In genomic region chr12:27534060-27534764, GRCh38 we compare ENCODE assay signal across 9 cellular contexts. TPM values are rescaled to one million over a fixed set of nuclear protein-coding genes. Genes with fewer than 3 reads are reported as not detected.
DNase-seq lines count a peak whose midpoint lies in the region; ATAC-seq and TF ChIP-seq lines count a peak whose summit lies in the region.
"Had no signal": no experiment of that assay in that cellular context is flagged by ENCODE, and none has a peak within 500 bp of the region (broad histone marks: within the 10 kb centered on the region; RNA-seq: fewer than 3 reads in every experiment).

No MANE protein-coding gene starts in this region.

- TF ChIP-seq EP300 in stomach (IDR thresholded peaks at IDR 0.05) = no peak

- no TSS peak for BruUV-seq in Caco-2 (replicated peaks; lab: Mats Ljungman, UMichigan)

- TF ChIP-seq POLR2A in stomach (IDR thresholded peaks at IDR 0.05) = no peak

- H4K20me1 ChIP-seq in BLaER1 treated with 17β-estradiol and CSF1 and Interleukin-3, amounts not matched to agents 10 nM and 100 nM = no peaks in the 10 kb centered on the region

- H3K4me1 Mint-ChIP-seq in Caco-2 (ENCODE audit: low read depth, unreplicated experiment) = peaks cover 11% of the 10 kb centered on the region

- peaks cover 0 to 17% (median 8%) of the 10 kb centered on the region in 11 experiments; a peak in 9 of 22 replicates for H3K36me3 ChIP-seq in BLaER1 treated with 17β-estradiol and CSF1 and Interleukin-3, amounts not matched to agents 10 nM and 100 nM
- H3K36me3 ChIP-seq in Caco-2 (ENCODE audit: control insufficient read depth, insufficient read depth, low read length) = no peaks in the 10 kb centered on the region; the same call in 1 of the 2 replicates
- H3K36me3 ChIP-seq in stomach = peaks cover 0 to 10% (median 8%) of the 10 kb centered on the region in 4 donors

- peaks cover 13% of the 10 kb centered on the region for H3K36me3 Mint-ChIP-seq in Caco-2 (ENCODE audit: insufficient read depth, unreplicated experiment)

- no peaks in the 10 kb centered on the region for H3K9me3 Mint-ChIP-seq in Caco-2 (ENCODE audit: unreplicated experiment)

- ATAC-seq in GM19043 (IDR thresholded peaks at IDR 0.05; ENCODE audit: low read depth, unreplicated experiment) = peak; percentile 52
- ATAC-seq in HG03432 (IDR thresholded peaks at IDR 0.05; ENCODE audit: unreplicated experiment) = peak; percentile 75
- ATAC-seq in left ventricle myocardium superior = no peak

- H3K4me1 ChIP-seq in BLaER1 treated with 17β-estradiol and CSF1 and Interleukin-3, amounts not matched to agents 10 nM and 100 nM = peaks cover 73 to 100% (median 98%) of the 10 kb centered on the region in 10 experiments
- H3K4me1 ChIP-seq in Caco-2 = peaks cover 3% of the 10 kb centered on the region; the same call in 1 of the 2 replicates
- H3K4me1 ChIP-seq in stomach = peaks cover 7 to 21% (median 11%) of the 10 kb centered on the region in 4 donors

- H3K9me3 ChIP-seq in BLaER1 treated with 17β-estradiol and CSF1 and Interleukin-3, amounts not matched to agents 10 nM and 100 nM (replicated peaks in 1 of 11) = peaks cover 0 to 6% (median 0%) of the 10 kb centered on the region in 11 experiments; a peak in 2 of 22 replicates
- H3K9me3 ChIP-seq in Caco-2 (no peaks in the 10 kb centered on the region), stomach (no peaks in the 10 kb centered on the region)

- whole genome bisulfite sequencing in stomach, 5 donors = 80 to 86% (median 83%) methylated on average over 6 of the region's 6 CpGs

- H3K9ac ChIP-seq in BLaER1 treated with 17β-estradiol and CSF1 and Interleukin-3, amounts not matched to agents 10 nM and 100 nM = peak overlapping the region in 9 of 11 experiments; percentile 25 to 61 (median 51); a peak in 15 of 22 replicates

- peak overlapping the region in 9 of 11 experiments; percentile 46 to 76 (median 73); a peak in 18 of 22 replicates for H3K27ac ChIP-seq in BLaER1 treated with 17β-estradiol and CSF1 and Interleukin-3, amounts not matched to agents 10 nM and 100 nM
- no peak overlapping the region for H3K27ac ChIP-seq in stomach

- no peak overlapping the region for H3K4me3 Mint-ChIP-seq in Caco-2 (ENCODE audit: unreplicated experiment)

- TF ChIP-seq CTCF in astrocyte of the cerebellum (IDR thresholded peaks at IDR 0.05; ENCODE audit: low read depth, low read length, missing control alignments) = no peak
- no peak for TF ChIP-seq CTCF in Caco-2 (IDR thresholded peaks at IDR 0.05; ENCODE audit: insufficient read depth in 1 of 2, low read depth in 1 of 2, low read length in 1 of 2, severe bottlenecking in 1 of 2, unreplicated experiment in 1 of 2)
- no peak for TF ChIP-seq CTCF in stomach (IDR thresholded peaks at IDR 0.05)

- H3K4me3 ChIP-seq in BLaER1 treated with 17β-estradiol and CSF1 and Interleukin-3, amounts not matched to agents 10 nM and 100 nM = peak overlapping the region in 3 of 10 experiments; percentile 20 to 24 (median 22); a peak in 5 of 20 replicates
- H3K4me3 ChIP-seq in astrocyte of the cerebellum (ENCODE audit: low read depth, low read length) = no peak overlapping the region
- H3K4me3 ChIP-seq in Caco-2 (ENCODE audit: low read depth, low read length) = no peak overlapping the region
- no peak overlapping the region for H3K4me3 ChIP-seq in stomach

- no peak overlapping the region for H3K27ac Mint-ChIP-seq in Caco-2 (ENCODE audit: unreplicated experiment)

- in situ Hi-C loops in astrocyte of the cerebellum (cut with HindIII; ENCODE audit: low sequenced_read_pairs) = no loop called here

- no peaks in the 10 kb centered on the region for H3K27me3 ChIP-seq in BLaER1 treated with 17β-estradiol and CSF1 and Interleukin-3, amounts not matched to agents 10 nM and 100 nM
- no peaks in the 10 kb centered on the region for H3K27me3 ChIP-seq in Caco-2 (replicated peaks; ENCODE audit: control insufficient read depth, insufficient read depth, low read length)
- H3K27me3 ChIP-seq in stomach = no peaks in the 10 kb centered on the region

- DNase-seq in astrocyte of the cerebellum (ENCODE audit: low read depth) (peak; percentile 76), NOMO-1 treated with DMSO at 0.1 percent for 48 hours (lab: John Stamatoyannopoulos, UW; ENCODE audit: unreplicated experiment) (no peak), Caco-2 (no peak), left ventricle myocardium superior (no peak), stomach (no peak)
- DNase-seq: posterior cingulate gyrus had no signal

- no peaks in the 10 kb centered on the region for H3K27me3 Mint-ChIP-seq in Caco-2 (ENCODE audit: insufficient read depth, unreplicated experiment)

- CTCF ChIA-PET in Caco-2 (lab: Charles Lee) = no interaction called here

- H3K4me2 ChIP-seq in BLaER1 treated with 17β-estradiol and CSF1 and Interleukin-3, amounts not matched to agents 10 nM and 100 nM = peak overlapping the region; percentile 60 to 90 (median 79)

- intact Hi-C loops in Caco-2 (cut with micrococcal nuclease; ENCODE audit: unreplicated experiment) = no loop called here
- intact Hi-C loops in left ventricle myocardium superior (cut with micrococcal nuclease) = no loop called here
- intact Hi-C loops in stomach (cut with DNase I; ENCODE audit: low total_unique reads) = no loop called here

- POLR2A ChIA-PET in Caco-2 (lab: Charles Lee) = no interaction called here

RNA-seq across cellular contexts. Expression of gene PPFIBP1, which starts 10.2 kb away (rescaled TPM):
- total RNA-seq in Caco-2 (2022) = 109 and 134 TPM in 2 replicates
- 332 TPM for total RNA-seq in left ventricle myocardium superior
- 100 to 1,000 TPM in 3 of 5 donors, 10 to 100 TPM in 2; 36.8 to 254 (median 108) TPM for total RNA-seq in stomach
- 10 to 100 TPM in 2 of 3 donors, 1 to 10 TPM in 1; 6.6 to 18.2 (median 15.1) TPM for polyA plus RNA-seq in stomach

Comparison
In these comparisons a context has a peak if more than half of its experiments do, and no peak if none do; other contexts are left out.
1. H3K27ac ChIP-seq: peak in BLaER1 treated with 17β-estradiol and CSF1 and Interleukin-3, amounts not matched to agents 10 nM and 100 nM (9 of 11); none in stomach (0 of 5).